25 cellular contexts compared by ENCODE assay signal in the genomic region with DNA sequence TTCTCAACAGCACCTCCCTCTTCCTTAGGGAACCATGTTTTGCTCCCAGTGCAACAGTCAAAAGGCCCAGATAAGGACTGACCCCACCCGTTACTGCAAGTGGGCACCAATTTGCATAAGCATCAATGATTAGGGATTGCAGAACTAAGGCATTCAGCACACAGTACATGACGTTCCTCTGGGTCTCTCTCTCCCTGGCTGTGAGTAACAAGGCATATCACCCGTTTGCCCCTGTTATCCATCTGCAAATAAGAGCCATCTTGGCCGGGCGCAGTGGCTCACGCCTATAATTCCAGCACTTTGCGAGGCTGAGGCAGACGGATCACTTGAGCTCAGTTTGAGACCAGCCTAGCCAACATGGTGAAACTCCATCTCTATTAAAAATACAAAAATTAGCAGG. TPM values are rescaled to one million over a fixed set of nuclear protein-coding genes. Genes with fewer than 3 reads are reported as not detected.
"Had no signal": no experiment of that assay in that cellular context is flagged by ENCODE, and none has a peak within 500 bp of the region (broad histone marks: within the 10 kb centered on the region; RNA-seq: fewer than 3 reads in every experiment).

No MANE protein-coding gene starts in this region.

- ATAC-seq: effector memory CD8-positive, alpha-beta T cell; left colon; natural killer cell treated with Interleukin-12 subunit alpha and Interleukin-12 subunit beta and Interleukin-15 and Interleukin-18, amount 100 ng/mL, for 72 hours; stimulated activated effector memory CD8-positive, alpha-beta T cell treated with anti-CD3 and anti-CD28 coated beads, Interleukin-12 subunit alpha, Interleukin-12 subunit beta, amount 100 ng/mL, for 72 hours had no signal

- DNase-seq: cerebellar nuclear complex; cortex of kidney; effector memory CD8-positive, alpha-beta T cell; erythroblast; esophagus squamous epithelium; foreskin melanocyte; glutamatergic neuron; left colon; sigmoid colon; stimulated activated CD4-positive, alpha-beta T cell treated with anti-CD3 and anti-CD28 coated beads, Interleukin-2, amount 100 ng/mL, for 24 hours; stimulated activated CD4-positive, alpha-beta T cell treated with anti-CD3 and anti-CD28 coated beads, Interleukin-4, amount 100 ng/mL, for 24 hours; stimulated activated naive CD4-positive, alpha-beta T cell treated with Interleukin-2 at 50 U/mL for 16 hours; substantia nigra; testis; tibial artery; upper lobe of left lung had no signal

- H3K27ac ChIP-seq: esophagus squamous epithelium, neutrophil, pancreas, sigmoid colon, testis, tibial artery, upper lobe of left lung had no signal

- H3K4me3 ChIP-seq: esophagus squamous epithelium, lung, pancreas, sigmoid colon, testis, tibial artery, upper lobe of left lung had no signal

- H3K27me3 ChIP-seq: esophagus squamous epithelium, neutrophil, pancreas, sigmoid colon, testis, tibial artery, upper lobe of left lung had no signal

- H3K9me3 ChIP-seq: esophagus squamous epithelium, neutrophil, pancreas, sigmoid colon, testis, tibial artery, upper lobe of left lung had no signal

- H3K36me3 ChIP-seq: esophagus squamous epithelium, neutrophil, pancreas, sigmoid colon, tibial artery, upper lobe of left lung had no signal

- H3K4me1 ChIP-seq: testis had no signal

- FAIRE-seq: endometrium, islet of Langerhans, pancreas, urothelium cell line had no signal

RNA-seq across cellular contexts. Expression of gene MAGI1, which starts 18.8 kb away (rescaled TPM):
- total RNA-seq: mononuclear cell; natural killer cell treated with Interleukin-12 subunit alpha and Interleukin-12 subunit beta and Interleukin-15 and Interleukin-18, amount 100 ng/mL, for 72 hours had no signal
